ENCODE assay signal across 24 cellular contexts in genomic region chr17:6099492-6099891, GRCh38. TPM values are rescaled to one million over a fixed set of nuclear protein-coding genes. Genes with fewer than 3 reads are reported as not detected.
"Had no signal": no experiment of that assay in that cellular context is flagged by ENCODE, and none has a peak within 500 bp of the region (broad histone marks: within the 10 kb centered on the region; RNA-seq: fewer than 3 reads in every experiment).

No MANE protein-coding gene starts in this region.

- DNase-seq: activated CD4-positive, alpha-beta memory T cell treated with anti-CD3 and anti-CD28 coated beads, Interleukin-2, amount 10 ng/mL, durations not matched to agents 7 days and 5 days; activated CD4-positive, alpha-beta T cell treated with anti-CD3 and anti-CD28 coated beads for 1 hour; activated CD4-positive, alpha-beta T cell treated with anti-CD3 and anti-CD28 coated beads, Interleukin-2, amount 10 ng/mL, durations not matched to agents 7 days and 5 days; activated CD8-positive, alpha-beta memory T cell treated with anti-CD3 and anti-CD28 coated beads, Interleukin-2, amount 50 U/mL, for 48 hours; activated naive CD8-positive, alpha-beta T cell treated with anti-CD3 and anti-CD28 coated beads, Interleukin-2, amount 50 U/mL, for 24 hours; activated T-cell treated with anti-CD3 and anti-CD28 coated beads, Interleukin-2, amount 50 U/mL, for 24 hours; amygdala; caudate nucleus; foreskin keratinocyte; immature natural killer cell; left colon; midbrain; naive thymus-derived CD4-positive, alpha-beta T cell; nucleus accumbens; stimulated activated CD4-positive, alpha-beta T cell treated with anti-CD3 and anti-CD28 coated beads, Interleukin-2, amount 100 ng/mL, for 48 hours; stimulated activated naive CD4-positive, alpha-beta T cell treated with Interleukin-2 at 50 U/mL for 16 hours; T1000 had no signal

- H3K27ac Mint-ChIP-seq: activated CD4-positive, alpha-beta memory T cell treated with anti-CD3 and anti-CD28 coated beads, Interleukin-2, amount 10 ng/mL, durations not matched to agents 7 days and 5 days; activated CD4-positive, alpha-beta T cell treated with anti-CD3 and anti-CD28 coated beads, Interleukin-2, amount 10 ng/mL, durations not matched to agents 7 days and 5 days; activated naive CD4-positive, alpha-beta T cell treated with anti-CD3 and anti-CD28 coated beads, Interleukin-2, amount 50 U/mL, for 24 hours; activated naive CD8-positive, alpha-beta T cell treated with anti-CD3 and anti-CD28 coated beads, Interleukin-2, amount 50 U/mL, for 24 hours; activated T-cell treated with anti-CD3 and anti-CD28 coated beads, Interleukin-2, amount 50 U/mL, for 24 hours; activated T-helper 17 cell treated with anti-CD3 and anti-CD28 coated beads, Interleukin-2, amount 50 U/mL, for 72 hours; immature natural killer cell; naive thymus-derived CD4-positive, alpha-beta T cell; T-helper 1 cell treated with Interleukin-12 subunit alpha and Interleukin-12 subunit beta and Interleukin-4 antibody, amounts not matched to agents 30 μg/mL and 1 μg/mL, for 36 hours had no signal

- H3K4me3 ChIP-seq: esophagus muscularis mucosa, pancreas, right atrium auricular region, tibial nerve had no signal

- H3K4me3 Mint-ChIP-seq: activated CD4-positive, alpha-beta memory T cell treated with anti-CD3 and anti-CD28 coated beads, Interleukin-2, amount 10 ng/mL, durations not matched to agents 7 days and 5 days; activated CD4-positive, alpha-beta T cell treated with anti-CD3 and anti-CD28 coated beads, Interleukin-2, amount 10 ng/mL, durations not matched to agents 7 days and 5 days; activated naive CD4-positive, alpha-beta T cell treated with anti-CD3 and anti-CD28 coated beads, Interleukin-2, amount 50 U/mL, for 24 hours; activated naive CD8-positive, alpha-beta T cell treated with anti-CD3 and anti-CD28 coated beads, Interleukin-2, amount 50 U/mL, for 24 hours; activated T-cell treated with anti-CD3 and anti-CD28 coated beads, Interleukin-2, amount 50 U/mL, for 24 hours; activated T-helper 17 cell treated with anti-CD3 and anti-CD28 coated beads, Interleukin-2, amount 50 U/mL, for 72 hours; immature natural killer cell; naive thymus-derived CD4-positive, alpha-beta T cell; T-helper 1 cell treated with Interleukin-12 subunit alpha and Interleukin-12 subunit beta and Interleukin-4 antibody, amounts not matched to agents 30 μg/mL and 1 μg/mL, for 36 hours had no signal

- H3K4me1 ChIP-seq: foreskin keratinocyte, pancreas, tibial nerve had no signal

- H3K36me3 ChIP-seq: pancreas, right atrium auricular region, tibial nerve had no signal

- H3K27me3 Mint-ChIP-seq: activated CD4-positive, alpha-beta memory T cell treated with anti-CD3 and anti-CD28 coated beads, Interleukin-2, amount 10 ng/mL, durations not matched to agents 7 days and 5 days; activated CD4-positive, alpha-beta T cell treated with anti-CD3 and anti-CD28 coated beads, Interleukin-2, amount 10 ng/mL, durations not matched to agents 7 days and 5 days had no signal

- H3K9me3 Mint-ChIP-seq: activated CD4-positive, alpha-beta memory T cell treated with anti-CD3 and anti-CD28 coated beads, Interleukin-2, amount 10 ng/mL, durations not matched to agents 7 days and 5 days; activated CD4-positive, alpha-beta T cell treated with anti-CD3 and anti-CD28 coated beads, Interleukin-2, amount 10 ng/mL, durations not matched to agents 7 days and 5 days; activated naive CD4-positive, alpha-beta T cell treated with anti-CD3 and anti-CD28 coated beads, Interleukin-2, amount 50 U/mL, for 24 hours; activated naive CD8-positive, alpha-beta T cell treated with anti-CD3 and anti-CD28 coated beads, Interleukin-2, amount 50 U/mL, for 24 hours; activated T-cell treated with anti-CD3 and anti-CD28 coated beads, Interleukin-2, amount 50 U/mL, for 24 hours; activated T-helper 17 cell treated with anti-CD3 and anti-CD28 coated beads, Interleukin-2, amount 50 U/mL, for 72 hours; naive thymus-derived CD4-positive, alpha-beta T cell; T-helper 1 cell treated with Interleukin-12 subunit alpha and Interleukin-12 subunit beta and Interleukin-4 antibody, amounts not matched to agents 30 μg/mL and 1 μg/mL, for 36 hours had no signal

- H3K27ac ChIP-seq: foreskin keratinocyte, pancreas, right atrium auricular region, tibial nerve had no signal

- H3K36me3 Mint-ChIP-seq: activated naive CD4-positive, alpha-beta T cell treated with anti-CD3 and anti-CD28 coated beads, Interleukin-2, amount 50 U/mL, for 24 hours; immature natural killer cell; naive thymus-derived CD4-positive, alpha-beta T cell had no signal

- ATAC-seq: activated naive CD8-positive, alpha-beta T cell treated with anti-CD3 and anti-CD28 coated beads, Interleukin-2, amount 50 U/mL, for 24 hours; activated T-helper 17 cell treated with anti-CD3 and anti-CD28 coated beads, Interleukin-2, amount 50 U/mL, for 72 hours; foreskin keratinocyte; left colon; naive thymus-derived CD4-positive, alpha-beta T cell; pancreas had no signal

- H3K4me1 Mint-ChIP-seq: activated CD4-positive, alpha-beta memory T cell treated with anti-CD3 and anti-CD28 coated beads, Interleukin-2, amount 10 ng/mL, durations not matched to agents 7 days and 5 days; activated CD4-positive, alpha-beta T cell treated with anti-CD3 and anti-CD28 coated beads, Interleukin-2, amount 10 ng/mL, durations not matched to agents 7 days and 5 days; activated naive CD4-positive, alpha-beta T cell treated with anti-CD3 and anti-CD28 coated beads, Interleukin-2, amount 50 U/mL, for 24 hours; activated naive CD8-positive, alpha-beta T cell treated with anti-CD3 and anti-CD28 coated beads, Interleukin-2, amount 50 U/mL, for 24 hours; activated T-helper 17 cell treated with anti-CD3 and anti-CD28 coated beads, Interleukin-2, amount 50 U/mL, for 72 hours; immature natural killer cell; naive thymus-derived CD4-positive, alpha-beta T cell had no signal

- H3K9me3 ChIP-seq: esophagus muscularis mucosa, pancreas, right atrium auricular region, tibial nerve had no signal

- H3K27me3 ChIP-seq: esophagus muscularis mucosa, foreskin keratinocyte, pancreas, right atrium auricular region, tibial nerve had no signal

RNA-seq across cellular contexts. Expression of gene WSCD1, which starts 29.3 kb away (rescaled TPM):
- total RNA-seq: activated CD4-positive, alpha-beta memory T cell treated with anti-CD3 and anti-CD28 coated beads, Interleukin-2, amount 10 ng/mL, durations not matched to agents 7 days and 5 days; activated CD4-positive, alpha-beta T cell treated with anti-CD3 and anti-CD28 coated beads, Interleukin-2, amount 10 ng/mL, durations not matched to agents 7 days and 5 days; activated T-helper 17 cell treated with anti-CD3 and anti-CD28 coated beads, Interleukin-2, amount 50 U/mL, for 72 hours; foreskin keratinocyte had no signal
